Comparison of ENCODE assay signal across 21 cellular contexts in the genomic region with DNA sequence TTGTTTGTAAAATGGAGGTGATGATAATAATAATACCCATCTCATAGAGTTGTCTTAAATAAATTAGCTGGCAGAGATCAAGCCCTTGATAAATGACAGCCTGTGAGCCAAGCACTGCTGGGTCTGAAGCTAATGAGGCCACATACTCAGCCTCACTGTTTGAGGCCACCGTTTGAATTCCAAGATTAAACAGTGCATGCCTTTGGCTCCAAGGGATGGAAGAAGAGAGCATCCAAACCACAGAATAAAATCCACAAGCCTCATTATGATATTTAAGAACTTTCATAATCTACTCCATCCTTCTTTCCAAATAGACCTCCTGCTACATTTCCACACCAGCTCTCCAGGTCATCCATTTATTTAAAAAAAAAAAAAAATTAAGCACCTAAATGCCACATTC.
"Had no signal": no experiment of that assay in that cellular context is flagged by ENCODE, and none has a peak within 500 bp of the region (broad histone marks: within the 10 kb centered on the region; RNA-seq: fewer than 3 reads in every experiment).

No MANE protein-coding gene starts in this region.

- H3K27me3 Mint-ChIP-seq: activated CD4-positive, alpha-beta T cell treated with anti-CD3 and anti-CD28 coated beads for 36 hours; activated naive CD8-positive, alpha-beta T cell had no signal

- H3K4me3 Mint-ChIP-seq: activated CD4-positive, alpha-beta T cell treated with anti-CD3 and anti-CD28 coated beads for 36 hours; activated naive CD8-positive, alpha-beta T cell; activated T-helper 1 cell treated with anti-CD3 and anti-CD28 coated beads, Interleukin-12 subunit alpha, Interleukin-12 subunit beta, Interleukin-2, Interleukin-4 antibody, amounts not matched to agents 30 ng/mL and 10 ng/mL and 1 ng/mL, durations not matched to agents 14 hours and 24 hours and 36 hours; T-helper 2 cell treated with Interferon-gamma antibody and Interleukin-4, amounts not matched to agents 5 μg/mL and 100 μg/mL, for 36 hours; WTC11 had no signal

- H3K27ac Mint-ChIP-seq: activated CD4-positive, alpha-beta T cell treated with anti-CD3 and anti-CD28 coated beads for 36 hours; activated naive CD8-positive, alpha-beta T cell; activated T-helper 1 cell treated with anti-CD3 and anti-CD28 coated beads, Interleukin-12 subunit alpha, Interleukin-12 subunit beta, Interleukin-2, Interleukin-4 antibody, amounts not matched to agents 30 ng/mL and 10 ng/mL and 1 ng/mL, durations not matched to agents 14 hours and 24 hours and 36 hours; T-helper 2 cell treated with Interferon-gamma antibody and Interleukin-4, amounts not matched to agents 5 μg/mL and 100 μg/mL, for 36 hours; WTC11 had no signal

- H3K36me3 ChIP-seq: brain microvascular endothelial cell, uterus had no signal

- ATAC-seq: activated CD4-positive, alpha-beta T cell treated with anti-CD3 and anti-CD28 coated beads for 36 hours; lower lobe of right lung; WTC11 had no signal

- H3K27me3 ChIP-seq: brain microvascular endothelial cell, tibial nerve, uterus had no signal

- H3K9me3 ChIP-seq: lower lobe of right lung, tibial nerve, uterus had no signal

- H3K4me3 ChIP-seq: lower lobe of right lung, tibial nerve, uterus had no signal

- H3K4me1 Mint-ChIP-seq: activated CD4-positive, alpha-beta T cell treated with anti-CD3 and anti-CD28 coated beads for 36 hours; WTC11 had no signal

- H3K36me3 Mint-ChIP-seq: WTC11 had no signal

- DNase-seq: activated CD4-positive, alpha-beta T cell treated with anti-CD3 and anti-CD28 coated beads for 36 hours; activated CD4-positive, alpha-beta T cell treated with anti-CD3 and anti-CD28 coated beads, Interleukin-2, amount 50 U/mL, for 48 hours; activated gamma-delta T cell treated with Interleukin-2 at 50 U/mL for 16 hours; activated T-cell treated with anti-CD3 and anti-CD28 coated beads for 4 hours; amygdala; brain microvascular endothelial cell; central memory CD4-positive, alpha-beta T cell; effector CD8-positive, alpha-beta T cell; foreskin melanocyte; hypothalamus; lower lobe of right lung; occipital lobe; posterior cingulate gyrus; stimulated activated naive CD4-positive, alpha-beta T cell treated with Interleukin-2 at 50 U/mL for 16 hours; substantia nigra; uterus had no signal

- H3K27ac ChIP-seq: brain microvascular endothelial cell, lower lobe of right lung had no signal
